ENCODE assay signal across 30 cellular contexts in the genomic region with DNA sequence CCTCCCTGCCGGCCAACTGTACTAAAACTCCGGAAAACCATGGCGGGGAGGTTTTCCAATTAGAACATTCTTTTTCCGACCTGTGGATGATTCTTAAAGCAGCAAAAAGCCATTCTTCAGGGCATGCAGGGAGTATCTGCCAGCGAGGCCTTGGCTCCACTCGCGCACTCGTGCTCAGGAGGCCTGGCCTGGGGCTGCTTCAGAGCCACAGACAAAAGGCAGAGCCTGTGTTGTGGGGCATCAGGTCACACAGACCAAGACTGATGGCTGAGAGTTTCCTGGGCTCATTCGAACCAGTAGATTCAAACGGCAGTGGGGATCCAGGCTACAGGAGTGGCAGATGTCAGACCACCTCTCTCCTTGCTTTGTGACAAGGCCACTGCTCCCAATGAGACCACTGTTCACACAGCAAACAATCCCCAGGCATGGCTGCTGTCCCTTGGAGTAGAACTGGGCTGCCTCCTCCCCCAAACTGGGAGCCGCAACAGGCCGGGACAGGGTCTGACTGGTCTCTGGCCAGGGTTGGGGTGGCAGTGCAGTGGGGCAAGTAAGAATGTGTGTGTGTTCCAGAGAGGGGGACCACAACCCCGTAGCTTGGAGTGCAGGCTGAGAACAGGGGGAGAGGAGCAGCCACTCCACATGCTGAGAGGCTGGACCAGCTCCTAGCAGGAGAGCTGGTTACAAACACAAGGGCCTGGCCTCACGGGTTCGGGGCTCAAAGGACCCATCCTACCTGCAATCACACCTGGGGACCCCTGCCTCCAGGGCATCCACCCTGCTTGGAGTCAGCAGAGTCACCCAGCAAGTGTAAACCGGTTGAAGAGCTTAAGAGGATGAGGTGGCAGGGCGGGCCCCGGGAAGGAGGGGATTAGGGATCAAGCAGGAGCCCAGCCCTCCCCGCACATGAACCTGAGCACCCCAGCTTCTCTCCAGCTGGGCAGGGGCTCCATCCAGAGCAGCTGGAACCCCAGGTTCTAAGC. TPM values are rescaled to one million over a fixed set of nuclear protein-coding genes. Genes with fewer than 3 reads are reported as not detected.
DNase-seq lines count a peak whose midpoint lies in the region; ATAC-seq and TF ChIP-seq lines count a peak whose summit lies in the region.
"Had no signal": no experiment of that assay in that cellular context is flagged by ENCODE, and none has a peak within 500 bp of the region (broad histone marks: within the 10 kb centered on the region; RNA-seq: fewer than 3 reads in every experiment).

No MANE protein-coding gene starts in this region.

- no CpG with 5 or more reads among the region's 19 CpGs for WGBS in H9 (ENCODE audit: extremely low coverage, insufficient read length, low lambda C conversion rate)

- no peak overlapping the region for H3K23ac ChIP-seq in H9 (ENCODE audit: insufficient read length, low read depth, low read length)

- H4K8ac ChIP-seq in H9 (replicated peaks; ENCODE audit: insufficient read length, low read depth, low read length), result no peak overlapping the region

- H3K79me1 ChIP-seq in H9 (ENCODE audit: insufficient read depth, low read depth, low read length, poor library complexity, severe bottlenecking), result no peaks in the 10 kb centered on the region

- no peak overlapping the region for H2BK12ac ChIP-seq in H9 (ENCODE audit: insufficient read length, low read depth, low read length)

- H2BK20ac ChIP-seq in H9 (ENCODE audit: low read depth, low read length, poor library complexity, severe bottlenecking), result no peak overlapping the region

- H3K4me2 ChIP-seq in H9 (ENCODE audit: insufficient read depth, insufficient read length, low read length) (no peak overlapping the region), osteoblast (ENCODE audit: insufficient read depth, low read length) (no peak overlapping the region), MM.1S (ENCODE audit: low read depth, low read length) (no peak overlapping the region)

- H3K27ac Mint-ChIP-seq in H9, result peak overlapping the region in 2 of 3 experiments; percentile 49 to 82; a peak in 2 of 7 replicates
- H3K27ac Mint-ChIP-seq: activated naive CD8-positive, alpha-beta T cell treated with anti-CD3 and anti-CD28 coated beads, Interleukin-2, amount 50 U/mL, for 24 hours; CD8-positive, alpha-beta memory T cell; nephron progenitor cell; T-helper 17 cell had no signal

- H3K36me3 Mint-ChIP-seq in H9 (ENCODE audit: insufficient read depth in 1 of 3, low read depth in 3 of 3), result peaks cover 5 to 19% (median 10%) of the 10 kb centered on the region in 3 experiments; a peak in 6 of 7 replicates
- H3K36me3 Mint-ChIP-seq: CD8-positive, alpha-beta memory T cell had no signal

- H4K20me1 ChIP-seq in H9 (ENCODE audit: control insufficient read depth, insufficient read depth, insufficient read length), result no peaks in the 10 kb centered on the region
- no peaks in the 10 kb centered on the region for H4K20me1 ChIP-seq in osteoblast (ENCODE audit: insufficient read depth, low read length)
- H4K20me1 ChIP-seq in MM.1S (ENCODE audit: insufficient read depth, low read length), result no peaks in the 10 kb centered on the region

- no peaks in the 10 kb centered on the region for H3K36me3 ChIP-seq in osteoblast (ENCODE audit: insufficient read depth, low read length)
- no peaks in the 10 kb centered on the region for H3K36me3 ChIP-seq in MM.1S (replicated peaks; ENCODE audit: insufficient read depth, low read length)
- H3K36me3 ChIP-seq: gastroesophageal sphincter, HAP-1, thoracic aorta had no signal

- H3K27me3 ChIP-seq in H9 (ENCODE audit: insufficient read depth, low read length), result no peaks in the 10 kb centered on the region; the same call in 1 of the 2 replicates
- peaks cover 16% of the 10 kb centered on the region for H3K27me3 ChIP-seq in osteoblast (ENCODE audit: insufficient read depth, low read length)
- no peaks in the 10 kb centered on the region for H3K27me3 ChIP-seq in MM.1S (replicated peaks; ENCODE audit: insufficient read depth, low read length)

- H2BK5ac ChIP-seq in H9 (ENCODE audit: insufficient read length, low read length), result no peak overlapping the region

- no peak overlapping the region for H3T11ph ChIP-seq in H9 (ENCODE audit: low read length)

- H3K4me3 ChIP-seq in osteoblast (ENCODE audit: insufficient read depth, low read length) (no peak overlapping the region), MM.1S (ENCODE audit: low read length) (no peak overlapping the region)
- H3K4me3 ChIP-seq: gastroesophageal sphincter, GM12878, HAP-1, thoracic aorta had no signal

- peak; percentile 68 for ATAC-seq in esophagus mucosa
- ATAC-seq: activated CD4-positive, CD25-positive, alpha-beta regulatory T cell treated with anti-CD3 and anti-CD28 coated beads, Interleukin-2, amount 50 U/mL, for 24 hours; activated naive CD8-positive, alpha-beta T cell treated with anti-CD3 and anti-CD28 coated beads, Interleukin-2, amount 50 U/mL, for 24 hours; gastroesophageal sphincter; GM12878; left colon; Right ventricle myocardium inferior; stimulated activated naive CD8-positive, alpha-beta T cell treated with anti-CD3 and anti-CD28 coated beads, Interleukin-15, Interleukin-2, amounts not matched to agents 100 U/mL and 50 U/mL, for 24 hours; T-helper 17 cell had no signal

- H3K4me1 ChIP-seq in H9 (ENCODE audit: insufficient read depth, low read length) (no peaks in the 10 kb centered on the region; the same call in 1 of the 2 replicates), osteoblast (ENCODE audit: insufficient read depth, low read length) (peaks cover 7% of the 10 kb centered on the region), MM.1S (ENCODE audit: low read length) (no peaks in the 10 kb centered on the region)
- H3K4me1 ChIP-seq: gastroesophageal sphincter, HAP-1, parathyroid adenoma had no signal

- H3K9ac ChIP-seq in H9 (ENCODE audit: extremely low read depth, insufficient read length, low read length) (no peak overlapping the region), MM.1S (ENCODE audit: low read length) (no peak overlapping the region)
- H3K9ac ChIP-seq: parathyroid adenoma had no signal

- peaks cover 77 to 82% of the 10 kb centered on the region in 2 experiments for H3K9me3 Mint-ChIP-seq in H9
- H3K9me3 Mint-ChIP-seq: activated naive CD8-positive, alpha-beta T cell treated with anti-CD3 and anti-CD28 coated beads, Interleukin-2, amount 50 U/mL, for 24 hours; CD8-positive, alpha-beta memory T cell had no signal

- H3K23me2 ChIP-seq in H9 (ENCODE audit: insufficient read length, low read depth, low read length, poor library complexity, severe bottlenecking), result peaks cover 9% of the 10 kb centered on the region

- no peak overlapping the region for H3K4me3 Mint-ChIP-seq in H9
- H3K4me3 Mint-ChIP-seq: activated naive CD8-positive, alpha-beta T cell treated with anti-CD3 and anti-CD28 coated beads, Interleukin-2, amount 50 U/mL, for 24 hours; CD8-positive, alpha-beta memory T cell; nephron progenitor cell; T-helper 17 cell had no signal

- DNase-seq in H9, result no peak
- DNase-seq in SK-N-DZ (ENCODE audit: low spot score), result peak; percentile 17
- DNase-seq in osteoblast (ENCODE audit: insufficient read length, low spot score, missing footprints), result peak; percentile 85
- no peak for DNase-seq in NCI-H510A (lab: John Stamatoyannopoulos, UW)
- DNase-seq in MM.1S, result no peak
- no peak for DNase-seq in NCI-H2107 (lab: John Stamatoyannopoulos, UW)
- DNase-seq: ACHN; activated CD4-positive, alpha-beta T cell treated with anti-CD3 and anti-CD28 coated beads, Interleukin-2, amount 50 U/mL, for 4 hours; activated CD8-positive, alpha-beta memory T cell treated with anti-CD3 and anti-CD28 coated beads, Interleukin-2, amount 50 U/mL, for 4 hours; activated naive CD4-positive, alpha-beta T cell; activated naive CD8-positive, alpha-beta T cell treated with anti-CD3 and anti-CD28 coated beads, Interleukin-2, amount 50 U/mL, for 24 hours; CD8-positive, alpha-beta memory T cell; central memory CD4-positive, alpha-beta T cell; DMS153; Karpas-422; left colon; NCI-H146; nephron progenitor cell; OCI-M1; stimulated activated CD4-positive, alpha-beta T cell treated with anti-CD3 and anti-CD28 coated beads, Interleukin-2, amount 100 ng/mL, for 24 hours; stimulated activated naive CD8-positive, alpha-beta T cell treated with anti-CD3 and anti-CD28 coated beads, Interleukin-15, Interleukin-2, amounts not matched to agents 100 U/mL and 50 U/mL, for 24 hours; T-helper 17 cell had no signal

- H2AFZ ChIP-seq in H9 (ENCODE audit: low read length) (no peak overlapping the region), osteoblast (ENCODE audit: low read length) (no peak overlapping the region), MM.1S (ENCODE audit: low read length) (no peak overlapping the region)
- H2AFZ ChIP-seq: parathyroid adenoma had no signal

- peaks cover 41% of the 10 kb centered on the region for H3K9me3 ChIP-seq in H9 (ENCODE audit: control insufficient read depth, low read depth, low read length)
- H3K9me3 ChIP-seq in osteoblast (ENCODE audit: low read depth, low read length), result no peaks in the 10 kb centered on the region
- no peaks in the 10 kb centered on the region for H3K9me3 ChIP-seq in MM.1S (replicated peaks; ENCODE audit: insufficient read depth, low read length)
- H3K9me3 ChIP-seq: gastroesophageal sphincter, HAP-1, thoracic aorta had no signal

- H3K9me2 ChIP-seq in MM.1S (replicated peaks; ENCODE audit: insufficient read depth, low read length), result no peaks in the 10 kb centered on the region

- H3K4me1 Mint-ChIP-seq in H9, result peaks cover 47 to 63% of the 10 kb centered on the region in 2 experiments
- H3K4me1 Mint-ChIP-seq: activated naive CD8-positive, alpha-beta T cell treated with anti-CD3 and anti-CD28 coated beads, Interleukin-2, amount 50 U/mL, for 24 hours; CD8-positive, alpha-beta memory T cell had no signal

- no peak overlapping the region for H3K18ac ChIP-seq in H9 (ENCODE audit: insufficient read length, low read depth, low read length)

- H4K5ac ChIP-seq in H9 (ENCODE audit: insufficient read length, low read depth, low read length), result no peak overlapping the region

- no peaks in the 10 kb centered on the region for H3F3A ChIP-seq in MM.1S (ENCODE audit: insufficient read depth, low read length)

- no peak overlapping the region for H3K4ac ChIP-seq in H9 (ENCODE audit: low read depth, low read length)

- no peak overlapping the region for H3K56ac ChIP-seq in H9 (ENCODE audit: insufficient read length, low read depth, low read length)

- no peak overlapping the region for H3K14ac ChIP-seq in H9 (ENCODE audit: insufficient read depth, low read length)

- no peak for TF ChIP-seq CTCF in H9 (conservative IDR thresholded peaks at IDR 0.05)
- no peak for TF ChIP-seq CTCF in osteoblast (IDR thresholded peaks at IDR 0.05; ENCODE audit: extremely low read depth, low read depth, low read length)
- no peak for TF ChIP-seq CTCF in MM.1S (IDR thresholded peaks at IDR 0.05; ENCODE audit: low read length)

- no peak overlapping the region for H2BK120ac ChIP-seq in H9 (ENCODE audit: low read depth, low read length, poor library complexity, severe bottlenecking)

- no peak overlapping the region for H4K91ac ChIP-seq in H9 (ENCODE audit: insufficient read length, low read depth, low read length)

- H3K27ac ChIP-seq in H9 (ENCODE audit: insufficient read length, low read depth, low read length) (no peak overlapping the region), osteoblast (ENCODE audit: low read depth, low read length) (no peak overlapping the region), MM.1S (ENCODE audit: low read length) (no peak overlapping the region)
- H3K27ac ChIP-seq: gastroesophageal sphincter, parathyroid adenoma, thoracic aorta had no signal

- peaks cover 42% of the 10 kb centered on the region for H3K27me3 Mint-ChIP-seq in H9 (ENCODE audit: low read depth)

- H3K79me2 ChIP-seq in H9 (ENCODE audit: insufficient read depth, low read length), result no peaks in the 10 kb centered on the region
- H3K79me2 ChIP-seq in osteoblast (ENCODE audit: insufficient read depth, low read length), result no peaks in the 10 kb centered on the region
- H3K79me2 ChIP-seq in MM.1S (ENCODE audit: low read length), result no peaks in the 10 kb centered on the region
- H3K79me2 ChIP-seq: parathyroid adenoma had no signal

- H2AK5ac ChIP-seq in H9 (ENCODE audit: insufficient read length, low read length), result no peak overlapping the region

- no peak overlapping the region for H2BK15ac ChIP-seq in H9 (ENCODE audit: low read depth, low read length)

RNA-seq across cellular contexts. Expression of a gene that starts 3.9 kb away (rescaled TPM):
- total RNA-seq in H9 (2021), result 10.2 and 11.3 TPM in 2 replicates
- 0.63 and 0.73 TPM in 2 replicates for polyA plus RNA-seq in SK-N-DZ (2014; cell fraction: cytosol; rRNA removed)
- polyA plus RNA-seq in SK-N-DZ (2014; cell fraction: nucleus; rRNA removed), result 0.29 and 0.59 TPM in 2 replicates
- 341 TPM for total RNA-seq in esophagus mucosa
- 1.1 and 1.2 TPM in 2 replicates for total RNA-seq in osteoblast

Comparison
In these comparisons a context has a peak if more than half of its experiments do, and no peak if none do; other contexts are left out.
1. DNase-seq: peak in SK-N-DZ (single experiment) and osteoblast (single experiment); none in H9 (single experiment), NCI-H510A (single experiment), MM.1S (single experiment) and NCI-H2107 (single experiment).
2. RNA of a gene that starts 3.9 kb away (total RNA-seq): 341 TPM in esophagus mucosa (single experiment); 10.2 to 11.3 TPM in H9 and 1.1 to 1.2 TPM in osteoblast; every median in the first group is over 10 times any median in the second.